Comparison of ENCODE assay signal across 19 cellular contexts in the genomic region with DNA sequence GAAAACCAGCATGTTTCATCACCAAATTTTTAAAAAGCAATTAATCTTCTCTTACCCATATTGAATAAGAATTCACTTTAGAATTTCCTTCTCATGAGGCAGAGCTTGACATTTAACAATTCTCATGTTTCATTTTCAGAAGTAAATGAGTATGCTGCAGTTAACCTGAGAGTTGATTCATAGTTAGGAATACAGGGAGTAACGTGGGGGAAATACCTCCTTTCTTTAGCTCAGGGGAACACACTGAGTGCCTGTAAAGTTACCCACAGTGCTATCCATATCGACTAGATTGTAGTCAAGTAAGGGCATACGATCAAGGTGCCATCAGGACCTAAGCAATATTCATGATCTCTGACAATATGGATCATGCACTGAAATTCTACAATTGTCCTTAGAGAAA. TPM values are rescaled to one million over a fixed set of nuclear protein-coding genes. Genes with fewer than 3 reads are reported as not detected.
A peak's percentile ranks its signal among the peaks of the same experiment; 100 is the strongest.
DNase-seq lines count a peak whose midpoint lies in the region; ATAC-seq lines count a peak whose summit lies in the region.
"Had no signal": no experiment of that assay in that cellular context is flagged by ENCODE, and none has a peak within 500 bp of the region (broad histone marks: within the 10 kb centered on the region; RNA-seq: fewer than 3 reads in every experiment).

No MANE protein-coding gene starts in this region.

- CTCF ChIA-PET in activated CD4-positive, alpha-beta T cell treated with anti-CD3 and anti-CD28 coated beads for 36 hours (lab: Charles Lee) = interaction anchor here (1.0 kb wide), 1 partner anchor 42 kb away, joined by 4 read pairs; no protein-coding TSS in a partner anchor

- no peak for DNase-seq in activated CD4-positive, alpha-beta T cell treated with anti-CD3 and anti-CD28 coated beads for 36 hours
- DNase-seq in activated CD4-positive, alpha-beta T cell treated with anti-CD3 and anti-CD28 coated beads for 48 hours = no peak
- DNase-seq in stimulated activated naive CD8-positive, alpha-beta T cell treated with anti-CD3 and anti-CD28 coated beads, Interleukin-15, Interleukin-2, amounts not matched to agents 100 U/mL and 50 U/mL, for 24 hours = no peak
- no peak for DNase-seq in activated CD8-positive, alpha-beta memory T cell treated with anti-CD3 and anti-CD28 coated beads for 24 hours
- DNase-seq in NCI-H2196 (lab: John Stamatoyannopoulos, UW; ENCODE audit: unreplicated experiment) = no peak
- DNase-seq in activated CD8-positive, alpha-beta memory T cell treated with anti-CD3 and anti-CD28 coated beads, Interleukin-2, amount 50 U/mL, for 4 hours = no peak
- DNase-seq: DND-41, GOT3, KBM-7, NCI-H1694 treated with DMSO at 0.1 percent for 48 hours, NCI-H510A, NCI-H748 treated with DMSO at 0.1 percent for 48 hours, Right ventricle myocardium superior, SW 1271 had no signal

- H3K36me3 Mint-ChIP-seq in activated CD4-positive, alpha-beta T cell treated with anti-CD3 and anti-CD28 coated beads for 36 hours (ENCODE audit: low read depth) = no peaks in the 10 kb centered on the region
- H3K36me3 Mint-ChIP-seq: CD14-positive monocyte had no signal

- ATAC-seq in activated CD4-positive, alpha-beta T cell treated with anti-CD3 and anti-CD28 coated beads for 36 hours = peak; percentile 93
- ATAC-seq in GM18868 (IDR thresholded peaks at IDR 0.05; ENCODE audit: unreplicated experiment) = peak; percentile 66
- peak; percentile 47 for ATAC-seq in HG03108 (IDR thresholded peaks at IDR 0.05; ENCODE audit: unreplicated experiment)
- ATAC-seq in stimulated activated naive CD8-positive, alpha-beta T cell treated with anti-CD3 and anti-CD28 coated beads, Interleukin-15, Interleukin-2, amounts not matched to agents 100 U/mL and 50 U/mL, for 24 hours = peak; percentile 77
- ATAC-seq: HCT116, HepG2 had no signal

- intact Hi-C loops in activated CD4-positive, alpha-beta T cell treated with anti-CD3 and anti-CD28 coated beads for 36 hours (cut with DNase I, micrococcal nuclease) = loop anchor here in 1 of 2 experiments (5.0 kb wide), 1 partner anchor 649 kb away; no protein-coding TSS in a partner anchor

- peaks cover 15% of the 10 kb centered on the region for H3K4me1 Mint-ChIP-seq in activated CD4-positive, alpha-beta T cell treated with anti-CD3 and anti-CD28 coated beads for 36 hours

- H3K27ac Mint-ChIP-seq in activated CD4-positive, alpha-beta T cell treated with anti-CD3 and anti-CD28 coated beads for 36 hours = peak overlapping the region; percentile 51
- H3K27ac Mint-ChIP-seq: CD14-positive monocyte had no signal

- POLR2A ChIA-PET in activated CD4-positive, alpha-beta T cell treated with anti-CD3 and anti-CD28 coated beads for 36 hours (lab: Charles Lee) = no interaction called here

- H3K4me3 Mint-ChIP-seq in activated CD4-positive, alpha-beta T cell treated with anti-CD3 and anti-CD28 coated beads for 36 hours = no peak overlapping the region
- H3K4me3 Mint-ChIP-seq: CD14-positive monocyte had no signal

- H3K9me3 Mint-ChIP-seq in activated CD4-positive, alpha-beta T cell treated with anti-CD3 and anti-CD28 coated beads for 36 hours (ENCODE audit: low read depth) = no peaks in the 10 kb centered on the region

- H3K27me3 Mint-ChIP-seq in activated CD4-positive, alpha-beta T cell treated with anti-CD3 and anti-CD28 coated beads for 36 hours = no peaks in the 10 kb centered on the region

RNA-seq across cellular contexts. Expression of a gene that starts 38.9 kb away (rescaled TPM):
- total RNA-seq in activated CD4-positive, alpha-beta T cell treated with anti-CD3 and anti-CD28 coated beads for 36 hours = 100 to 1,000 TPM; 300 to 310 TPM
